In genomic region chr2:161416294-161416632, GRCh38 we compare ENCODE assay signal across 8 cellular contexts. TPM values are rescaled to one million over a fixed set of nuclear protein-coding genes. Genes with fewer than 3 reads are reported as not detected.
DNase-seq lines count a peak whose midpoint lies in the region; ATAC-seq and TF ChIP-seq lines count a peak whose summit lies in the region.

TSS of gene TBR1 (plus strand) at chr2:161416297. CDS start at chr2:161416411, 114 bp downstream.

- H3K9me3 ChIP-seq in muscle layer of duodenum (ENCODE audit: control insufficient read depth in 1 of 2, low read length in 2 of 2) = no peaks in the 10 kb centered on the region
- no peaks in the 10 kb centered on the region for H3K9me3 ChIP-seq in gastrocnemius medialis
- H3K9me3 ChIP-seq in MG63 = no peaks in the 10 kb centered on the region

- H3K36me3 ChIP-seq in muscle layer of duodenum (ENCODE audit: control insufficient read depth in 1 of 2, insufficient read depth in 2 of 2, low read length in 2 of 2) (no peaks in the 10 kb centered on the region), gastrocnemius medialis (no peaks in the 10 kb centered on the region), MG63 (peaks cover 5% of the 10 kb centered on the region)

- H3K4me3 ChIP-seq in muscle layer of duodenum (ENCODE audit: low read depth in 1 of 2, low read length in 2 of 2) = peak within 1 kb of the TSS; percentile 32 to 70
- H3K4me3 ChIP-seq in gastrocnemius medialis = peak within 1 kb of the TSS in 2 of 4 donors; percentile 48 to 67
- no peak within 1 kb of the TSS for H3K4me3 ChIP-seq in MG63

- TF ChIP-seq CTCF in C4-2B (conservative IDR thresholded peaks at IDR 0.05) = no peak
- TF ChIP-seq CTCF in GM20000 (IDR thresholded peaks at IDR 0.05; ENCODE audit: extremely low read depth, missing control alignments) = no peak
- no peak for TF ChIP-seq CTCF in gastrocnemius medialis (IDR thresholded peaks at IDR 0.05 in 4 of 5, conservative IDR thresholded peaks at IDR 0.05 in 1 of 5)

- H3K27me3 ChIP-seq in muscle layer of duodenum (ENCODE audit: low read depth, low read length) (peaks cover 74% of the 10 kb centered on the region), gastrocnemius medialis (peaks cover 68 to 75% (median 69%) of the 10 kb centered on the region in 3 donors), MG63 (no peaks in the 10 kb centered on the region)

- no peak for ATAC-seq in gastrocnemius medialis
- ATAC-seq in GM18511 (IDR thresholded peaks at IDR 0.05; ENCODE audit: unreplicated experiment) = no peak

- TF ChIP-seq POLR2A in gastrocnemius medialis (IDR thresholded peaks at IDR 0.05) = no peak

- intact Hi-C loops in gastrocnemius medialis (cut with DNase I; ENCODE audit: low total_unique reads) = no loop called here

- in situ Hi-C loops in gastrocnemius medialis (cut with MboI; ENCODE audit: low sequenced_read_pairs in 4 of 4) = no loop called here

- H3K4me1 ChIP-seq in muscle layer of duodenum (ENCODE audit: control insufficient read depth in 1 of 2, insufficient read depth in 2 of 2, low read length in 2 of 2) = peaks cover 0 to 41% of the 10 kb centered on the region in 2 donors
- H3K4me1 ChIP-seq in gastrocnemius medialis = peaks cover 23 to 24% of the 10 kb centered on the region in 2 donors

- DNase-seq in GM20000 (ENCODE audit: low spot score) (peak; percentile 41), astrocyte of the hippocampus (ENCODE audit: low read depth, low spot score) (peak; percentile 33), gastrocnemius medialis (no peak), MG63 (no peak), COLO668 (lab: John Stamatoyannopoulos, UW; ENCODE audit: unreplicated experiment) (no peak)

- H3K27ac ChIP-seq in C4-2B (peak within 1 kb of the TSS; percentile 13), muscle layer of duodenum (ENCODE audit: low read length) (no peak within 1 kb of the TSS), gastrocnemius medialis (no peak within 1 kb of the TSS)

RNA-seq across cellular contexts. Expression of gene TBR1, which starts in this region (rescaled TPM):
- total RNA-seq in gastrocnemius medialis = not detected
- total RNA-seq in MG63 (2014; rRNA removed; shearing (Covaris generic); ENCODE audit: low replicate concordance) = not detected in 2 replicates

Comparison
In these comparisons a context has a peak if more than half of its experiments do, and no peak if none do; other contexts are left out.
1. DNase-seq: peak in GM20000 (single experiment) and astrocyte of the hippocampus (single experiment); none in gastrocnemius medialis (0 of 2), MG63 (single experiment) and COLO668 (single experiment).